ENCODE assay signal across 1 cellular context in the genomic region with DNA sequence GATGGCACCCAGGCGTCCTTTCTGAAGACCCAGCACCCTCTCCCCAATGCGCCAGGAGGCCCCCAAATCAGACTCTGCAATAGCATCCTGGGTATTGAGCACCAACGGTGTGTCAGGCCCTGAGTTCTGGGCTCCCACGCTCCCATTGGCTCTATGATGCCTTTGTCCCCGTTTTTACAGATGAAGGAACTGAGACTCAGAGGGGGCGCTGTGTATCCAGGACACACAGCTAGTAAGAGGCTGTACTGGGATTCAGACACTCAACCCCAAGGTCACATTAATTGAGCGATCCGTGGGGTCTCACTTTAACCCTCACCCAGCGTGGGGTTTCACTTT.
TF ChIP-seq lines count a peak whose summit lies in the region.

No MANE protein-coding gene starts in this region.

TF ChIP-seq in GM12878, 131 proteins besides CTCF, POLR2A, EP300 and RAD21 (continued from another document):
- TF ChIP-seq POLR2AphosphoS2 (IDR thresholded peaks at IDR 0.05; ENCODE audit: low read depth, low read length): no peak
- TF ChIP-seq, protein P1, sequence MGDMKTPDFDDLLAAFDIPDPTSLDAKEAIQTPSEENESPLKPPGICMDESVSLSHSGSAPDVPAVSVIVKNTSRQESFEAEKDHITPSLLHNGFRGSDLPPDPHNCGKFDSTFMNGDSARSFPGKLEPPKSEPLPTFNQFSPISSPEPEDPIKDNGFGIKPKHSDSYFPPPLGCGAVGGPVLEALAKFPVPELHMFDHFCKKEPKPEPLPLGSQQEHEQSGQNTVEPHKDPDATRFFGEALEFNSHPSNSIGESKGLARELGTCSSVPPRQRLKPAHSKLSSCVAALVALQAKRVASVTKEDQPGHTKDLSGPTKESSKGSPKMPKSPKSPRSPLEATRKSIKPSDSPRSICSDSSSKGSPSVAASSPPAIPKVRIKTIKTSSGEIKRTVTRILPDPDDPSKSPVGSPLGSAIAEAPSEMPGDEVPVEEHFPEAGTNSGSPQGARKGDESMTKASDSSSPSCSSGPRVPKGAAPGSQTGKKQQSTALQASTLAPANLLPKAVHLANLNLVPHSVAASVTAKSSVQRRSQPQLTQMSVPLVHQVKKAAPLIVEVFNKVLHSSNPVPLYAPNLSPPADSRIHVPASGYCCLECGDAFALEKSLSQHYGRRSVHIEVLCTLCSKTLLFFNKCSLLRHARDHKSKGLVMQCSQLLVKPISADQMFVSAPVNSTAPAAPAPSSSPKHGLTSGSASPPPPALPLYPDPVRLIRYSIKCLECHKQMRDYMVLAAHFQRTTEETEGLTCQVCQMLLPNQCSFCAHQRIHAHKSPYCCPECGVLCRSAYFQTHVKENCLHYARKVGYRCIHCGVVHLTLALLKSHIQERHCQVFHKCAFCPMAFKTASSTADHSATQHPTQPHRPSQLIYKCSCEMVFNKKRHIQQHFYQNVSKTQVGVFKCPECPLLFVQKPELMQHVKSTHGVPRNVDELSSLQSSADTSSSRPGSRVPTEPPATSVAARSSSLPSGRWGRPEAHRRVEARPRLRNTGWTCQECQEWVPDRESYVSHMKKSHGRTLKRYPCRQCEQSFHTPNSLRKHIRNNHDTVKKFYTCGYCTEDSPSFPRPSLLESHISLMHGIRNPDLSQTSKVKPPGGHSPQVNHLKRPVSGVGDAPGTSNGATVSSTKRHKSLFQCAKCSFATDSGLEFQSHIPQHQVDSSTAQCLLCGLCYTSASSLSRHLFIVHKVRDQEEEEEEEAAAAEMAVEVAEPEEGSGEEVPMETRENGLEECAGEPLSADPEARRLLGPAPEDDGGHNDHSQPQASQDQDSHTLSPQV (IDR thresholded peaks at IDR 0.05): no peak
- no peak for TF ChIP-seq TAF1 (IDR thresholded peaks at IDR 0.05; ENCODE audit: borderline replicate concordance, low read depth, low read length)
- TF ChIP-seq NFXL1 (IDR thresholded peaks at IDR 0.05; ENCODE audit: borderline replicate concordance): no peak
- TF ChIP-seq JUND (IDR thresholded peaks at IDR 0.05; ENCODE audit: low read depth, low read length): no peak
- no peak for TF ChIP-seq ATF7 (IDR thresholded peaks at IDR 0.05; ENCODE audit: low read depth)
- TF ChIP-seq, protein P2, sequence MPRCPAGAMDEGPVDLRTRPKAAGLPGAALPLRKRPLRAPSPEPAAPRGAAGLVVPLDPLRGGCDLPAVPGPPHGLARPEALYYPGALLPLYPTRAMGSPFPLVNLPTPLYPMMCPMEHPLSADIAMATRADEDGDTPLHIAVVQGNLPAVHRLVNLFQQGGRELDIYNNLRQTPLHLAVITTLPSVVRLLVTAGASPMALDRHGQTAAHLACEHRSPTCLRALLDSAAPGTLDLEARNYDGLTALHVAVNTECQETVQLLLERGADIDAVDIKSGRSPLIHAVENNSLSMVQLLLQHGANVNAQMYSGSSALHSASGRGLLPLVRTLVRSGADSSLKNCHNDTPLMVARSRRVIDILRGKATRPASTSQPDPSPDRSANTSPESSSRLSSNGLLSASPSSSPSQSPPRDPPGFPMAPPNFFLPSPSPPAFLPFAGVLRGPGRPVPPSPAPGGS (IDR thresholded peaks at IDR 0.05; ENCODE audit: borderline replicate concordance, insufficient read depth, low read depth, low read length, poor library complexity, severe bottlenecking): no peak
- TF ChIP-seq RELA (IDR thresholded peaks at IDR 0.05; ENCODE audit: borderline replicate concordance, partially characterized antibody): no peak
- TF ChIP-seq, protein P3, sequence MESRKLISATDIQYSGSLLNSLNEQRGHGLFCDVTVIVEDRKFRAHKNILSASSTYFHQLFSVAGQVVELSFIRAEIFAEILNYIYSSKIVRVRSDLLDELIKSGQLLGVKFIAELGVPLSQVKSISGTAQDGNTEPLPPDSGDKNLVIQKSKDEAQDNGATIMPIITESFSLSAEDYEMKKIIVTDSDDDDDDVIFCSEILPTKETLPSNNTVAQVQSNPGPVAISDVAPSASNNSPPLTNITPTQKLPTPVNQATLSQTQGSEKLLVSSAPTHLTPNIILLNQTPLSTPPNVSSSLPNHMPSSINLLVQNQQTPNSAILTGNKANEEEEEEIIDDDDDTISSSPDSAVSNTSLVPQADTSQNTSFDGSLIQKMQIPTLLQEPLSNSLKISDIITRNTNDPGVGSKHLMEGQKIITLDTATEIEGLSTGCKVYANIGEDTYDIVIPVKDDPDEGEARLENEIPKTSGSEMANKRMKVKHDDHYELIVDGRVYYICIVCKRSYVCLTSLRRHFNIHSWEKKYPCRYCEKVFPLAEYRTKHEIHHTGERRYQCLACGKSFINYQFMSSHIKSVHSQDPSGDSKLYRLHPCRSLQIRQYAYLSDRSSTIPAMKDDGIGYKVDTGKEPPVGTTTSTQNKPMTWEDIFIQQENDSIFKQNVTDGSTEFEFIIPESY (IDR thresholded peaks at IDR 0.05): no peak
- no peak for TF ChIP-seq MEF2A (IDR thresholded peaks at IDR 0.05; ENCODE audit: insufficient read depth, low read depth, low read length)
- no peak for TF ChIP-seq NFIC (IDR thresholded peaks at IDR 0.05; ENCODE audit: low read depth, low read length)
- no peak for TF ChIP-seq ZNF24 (IDR thresholded peaks at IDR 0.05)
- TF ChIP-seq ZNF217 (IDR thresholded peaks at IDR 0.05): no peak
- no peak for TF ChIP-seq STAT1 (conservative IDR thresholded peaks at IDR 0.05)
- no peak for TF ChIP-seq FOS (IDR thresholded peaks at IDR 0.05; ENCODE audit: borderline replicate concordance, extremely low read depth, insufficient read length)
